In the genomic region with DNA sequence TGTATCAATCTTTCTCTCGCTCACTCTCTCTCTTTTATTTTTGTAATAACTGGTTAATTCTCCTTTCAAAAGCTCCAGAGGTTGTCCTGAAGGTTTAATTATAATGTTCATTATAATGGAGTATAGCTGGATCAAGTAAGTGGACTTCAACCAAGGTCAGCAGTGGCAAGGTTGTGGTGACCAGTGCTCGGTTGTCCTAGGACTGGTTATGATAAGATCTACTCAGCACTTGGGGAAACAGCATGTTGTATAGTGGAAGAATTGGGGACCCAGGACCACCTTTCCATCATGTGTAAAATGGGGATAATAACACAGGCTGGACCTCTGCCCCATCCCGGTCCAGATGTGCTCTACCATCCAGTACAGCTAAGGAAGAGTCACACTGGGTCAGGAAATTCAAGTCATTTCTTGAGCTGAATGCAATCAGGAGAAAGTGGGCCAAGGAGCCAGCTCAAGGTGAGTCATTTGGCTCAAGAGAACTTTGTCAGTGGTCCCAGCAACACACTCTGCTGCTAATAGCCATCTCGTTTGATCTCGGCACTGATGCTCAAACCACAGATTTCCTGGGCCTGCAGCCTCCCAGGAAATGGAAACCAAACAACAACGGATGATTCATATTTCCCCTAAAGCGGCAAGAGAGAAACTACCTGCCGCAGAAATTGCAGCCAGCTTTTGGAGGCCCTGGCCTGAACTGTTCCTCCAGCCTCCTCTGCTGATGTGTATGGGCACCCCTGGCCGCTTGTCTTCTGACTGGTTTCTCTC, we compare ENCODE assay signal across 8 cellular contexts.
DNase-seq lines count a peak whose midpoint lies in the region; ATAC-seq, FAIRE-seq and TF ChIP-seq lines count a peak whose summit lies in the region.

No MANE protein-coding gene starts in this region.

- H3K27me3 ChIP-seq in RWPE2 (ENCODE audit: insufficient read depth, poor library complexity, severe bottlenecking) = no peaks in the 10 kb centered on the region
- no peaks in the 10 kb centered on the region for H3K27me3 ChIP-seq in small intestine (ENCODE audit: control insufficient read depth in 2 of 2, insufficient read depth in 2 of 2, low read length in 2 of 2)
- no peaks in the 10 kb centered on the region for H3K27me3 ChIP-seq in aorta (ENCODE audit: control insufficient read depth in 1 of 2, insufficient read depth in 2 of 2, low read length in 1 of 2)

- H3K4me3 Mint-ChIP-seq in activated naive CD4-positive, alpha-beta T cell treated with anti-CD3 and anti-CD28 coated beads for 36 hours = peak overlapping the region; percentile 0

- no peak overlapping the region for H3K4me3 ChIP-seq in RWPE2 (ENCODE audit: severe bottlenecking)
- H3K4me3 ChIP-seq in small intestine (ENCODE audit: low read depth in 1 of 2, low read length in 2 of 2) = no peak overlapping the region
- no peak overlapping the region for H3K4me3 ChIP-seq in aorta (ENCODE audit: low read length in 2 of 2)

- CTCF ChIA-PET in activated naive CD4-positive, alpha-beta T cell treated with anti-CD3 and anti-CD28 coated beads for 36 hours (lab: Charles Lee) = interaction anchor here (0.6 to 3.3 kb wide), 9 partner anchors 8 to 656 kb away, joined by 3 to 12 read pairs (median 3); no protein-coding TSS in a partner anchor

- FAIRE-seq in small intestine (lab: Jason Lieb, UNC) = no peak

- H3K36me3 ChIP-seq in RWPE2 (ENCODE audit: low read depth) (no peaks in the 10 kb centered on the region), small intestine (ENCODE audit: control insufficient read depth in 2 of 2, insufficient read depth in 2 of 2, low read length in 2 of 2) (no peaks in the 10 kb centered on the region), aorta (ENCODE audit: control insufficient read depth in 1 of 2, insufficient read depth in 2 of 2, low read length in 1 of 2) (no peaks in the 10 kb centered on the region)

- no peaks in the 10 kb centered on the region for H3K36me3 Mint-ChIP-seq in activated naive CD4-positive, alpha-beta T cell treated with anti-CD3 and anti-CD28 coated beads for 36 hours (ENCODE audit: low read depth)

- TF ChIP-seq CTCF in RWPE2 (IDR thresholded peaks at IDR 0.05; ENCODE audit: poor library complexity, severe bottlenecking) = no peak

- peaks cover 72% of the 10 kb centered on the region for H3K4me1 Mint-ChIP-seq in activated naive CD4-positive, alpha-beta T cell treated with anti-CD3 and anti-CD28 coated beads for 36 hours (ENCODE audit: low read depth)

- intact Hi-C loops in activated naive CD4-positive, alpha-beta T cell treated with anti-CD3 and anti-CD28 coated beads for 36 hours (cut with micrococcal nuclease) = loop anchor here (1.0 to 5.0 kb wide), 8 partner anchors 18 to 795 kb away; no protein-coding TSS in a partner anchor
- intact Hi-C loops in aorta (cut with DNase I) = no loop called here

- peaks cover 16% of the 10 kb centered on the region for H3K4me1 ChIP-seq in RWPE2 (ENCODE audit: insufficient read depth, poor library complexity, severe bottlenecking)
- H3K4me1 ChIP-seq in small intestine (ENCODE audit: control insufficient read depth in 2 of 2, insufficient read depth in 1 of 2, low read depth in 1 of 2, low read length in 1 of 2) = peaks cover 0 to 2% of the 10 kb centered on the region in 2 donors
- no peaks in the 10 kb centered on the region for H3K4me1 ChIP-seq in aorta (ENCODE audit: control insufficient read depth in 1 of 2, insufficient read depth in 2 of 2, low read length in 2 of 2)

- DNase-seq in RWPE2 (ENCODE audit: low spot score) = peak; percentile 90
- peak; percentile 86 for DNase-seq in activated naive CD4-positive, alpha-beta T cell treated with anti-CD3 and anti-CD28 coated beads for 36 hours
- peak; percentile 41 for DNase-seq in small intestine
- no peak for DNase-seq in aorta
- DNase-seq in NCI-H82 treated with DMSO at 0.1 percent for 48 hours (lab: John Stamatoyannopoulos, UW; ENCODE audit: unreplicated experiment) = no peak
- DNase-seq in pons (ENCODE audit: low spot score) = no peak

- peaks cover 1% of the 10 kb centered on the region for H3K27me3 Mint-ChIP-seq in activated naive CD4-positive, alpha-beta T cell treated with anti-CD3 and anti-CD28 coated beads for 36 hours (ENCODE audit: low read depth)

- WGBS in small intestine, 3 donors = 63 to 87% (median 73%) methylated on average over 9 of the region's 9 CpGs
- WGBS in aorta, 2 donors = 75 to 81% methylated on average over 9 of the region's 9 CpGs

- H3K27ac Mint-ChIP-seq in activated naive CD4-positive, alpha-beta T cell treated with anti-CD3 and anti-CD28 coated beads for 36 hours = peak overlapping the region; percentile 88

- H3K27ac ChIP-seq in RWPE2 (ENCODE audit: poor library complexity, severe bottlenecking) (peak overlapping the region; percentile 41), small intestine (ENCODE audit: low read depth in 1 of 2, low read length in 1 of 2) (peak overlapping the region in 1 of 2 donors; percentile 45), aorta (ENCODE audit: low read depth in 1 of 2, low read length in 2 of 2) (no peak overlapping the region)

- ATAC-seq in GM18511 (IDR thresholded peaks at IDR 0.05; ENCODE audit: unreplicated experiment) (peak; percentile 82), HG02884 (IDR thresholded peaks at IDR 0.05; ENCODE audit: unreplicated experiment) (peak; percentile 86), RWPE2 (ENCODE audit: low read depth) (peak; percentile 99), aorta (ENCODE audit: low FRiP score) (no peak)

- H3K9me3 Mint-ChIP-seq in activated naive CD4-positive, alpha-beta T cell treated with anti-CD3 and anti-CD28 coated beads for 36 hours = no peaks in the 10 kb centered on the region

- H3K9me3 ChIP-seq in RWPE2 (ENCODE audit: severe bottlenecking) (no peaks in the 10 kb centered on the region), small intestine (ENCODE audit: control insufficient read depth, low read depth) (no peaks in the 10 kb centered on the region), aorta (ENCODE audit: control insufficient read depth, low read length) (no peaks in the 10 kb centered on the region)

Comparison
In these comparisons a context has a peak if more than half of its experiments do, and no peak if none do; other contexts are left out.
1. DNase-seq: peak in RWPE2 (single experiment), activated naive CD4-positive, alpha-beta T cell treated with anti-CD3 and anti-CD28 coated beads for 36 hours (single experiment) and small intestine (single experiment); none in aorta (0 of 2), NCI-H82 treated with DMSO at 0.1 percent for 48 hours (single experiment) and pons (single experiment).